In the genomic region with DNA sequence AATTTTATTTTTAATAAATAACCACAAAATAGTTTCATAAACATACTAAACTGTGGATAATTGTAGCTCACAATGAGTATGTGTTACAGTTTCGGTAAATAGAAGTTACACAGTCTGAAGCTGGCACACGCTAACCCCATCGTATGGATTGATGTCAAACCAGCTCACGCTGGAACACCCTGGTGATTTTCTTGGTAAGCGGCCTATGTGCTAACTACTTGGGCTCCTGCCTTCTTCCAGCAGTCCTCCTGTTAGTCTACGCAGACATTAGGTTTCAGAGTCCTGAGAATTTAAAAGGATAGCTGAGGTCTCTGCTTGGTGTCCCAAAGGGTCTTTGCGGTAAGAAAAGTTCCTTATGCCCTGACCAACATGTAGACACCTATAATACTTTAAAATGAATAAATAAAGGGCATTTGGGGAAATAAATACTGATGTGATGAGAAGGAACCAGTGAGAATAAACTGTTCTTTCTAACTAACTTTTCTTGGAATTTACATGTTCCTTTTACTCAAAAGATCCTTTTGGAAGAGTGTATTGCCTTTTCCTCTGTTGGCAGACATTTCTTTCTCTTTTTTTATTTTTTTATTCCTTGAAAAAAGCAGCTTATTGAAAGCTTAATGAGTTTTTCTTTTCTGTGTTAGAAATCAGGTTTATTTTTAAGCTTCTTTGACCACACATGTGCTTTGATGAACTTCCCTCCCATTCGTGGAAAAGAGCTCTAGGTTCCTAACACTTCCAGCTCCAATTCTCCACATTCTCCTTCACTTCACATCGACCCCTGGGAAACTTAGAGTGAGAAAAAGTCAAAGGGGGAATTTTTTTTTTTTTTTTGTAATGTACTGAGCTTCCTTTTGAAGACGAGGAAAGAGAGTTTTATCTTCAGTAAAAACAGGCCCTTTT, we compare ENCODE assay signal across 8 cellular contexts.
DNase-seq lines count a peak whose midpoint lies in the region; ATAC-seq and TF ChIP-seq lines count a peak whose summit lies in the region.
"Had no signal": no experiment of that assay in that cellular context is flagged by ENCODE, and none has a peak within 500 bp of the region (broad histone marks: within the 10 kb centered on the region; RNA-seq: fewer than 3 reads in every experiment).

No MANE protein-coding gene starts in this region.

- TF ChIP-seq CTCF in RWPE2 (IDR thresholded peaks at IDR 0.05; ENCODE audit: poor library complexity, severe bottlenecking): no peak
- TF ChIP-seq CTCF in fibroblast of mammary gland (conservative IDR thresholded peaks at IDR 0.05; ENCODE audit: control insufficient read depth, insufficient read depth, low read depth, low read length): no peak
- TF ChIP-seq CTCF in neural progenitor cell (IDR thresholded peaks at IDR 0.05): no peak
- no peak for TF ChIP-seq CTCF in transverse colon (IDR thresholded peaks at IDR 0.05)

- peaks cover 7% of the 10 kb centered on the region for H3K36me3 Mint-ChIP-seq in neural progenitor cell
- H3K36me3 Mint-ChIP-seq in natural killer cell treated with Interleukin-12 subunit alpha and Interleukin-12 subunit beta and Interleukin-15 and Interleukin-18, amount 100 ng/mL, for 72 hours: no peaks in the 10 kb centered on the region

- in situ Hi-C loops in transverse colon (cut with MboI; ENCODE audit: low pct_ligation_motif_present in 1 of 4, low pct_unique_long_range_greater_than_20kb in 1 of 4, low sequenced_read_pairs in 3 of 4): no loop called here

- H3K36me3 ChIP-seq in RWPE2 (ENCODE audit: low read depth) (no peaks in the 10 kb centered on the region), neural progenitor cell (no peaks in the 10 kb centered on the region), transverse colon (no peaks in the 10 kb centered on the region)

- H3F3A ChIP-seq in neural progenitor cell (ENCODE audit: low read depth): peaks cover 2% of the 10 kb centered on the region

- no peaks in the 10 kb centered on the region for H3K27me3 Mint-ChIP-seq in neural progenitor cell (ENCODE audit: insufficient read depth, low read depth)
- H3K27me3 Mint-ChIP-seq in natural killer cell treated with Interleukin-12 subunit alpha and Interleukin-12 subunit beta and Interleukin-15 and Interleukin-18, amount 100 ng/mL, for 72 hours: no peaks in the 10 kb centered on the region

- no peak overlapping the region for H2AFZ ChIP-seq in neural progenitor cell (replicated peaks)

- peaks cover 31% of the 10 kb centered on the region for H3K4me1 Mint-ChIP-seq in neural progenitor cell
- no peaks in the 10 kb centered on the region for H3K4me1 Mint-ChIP-seq in natural killer cell treated with Interleukin-12 subunit alpha and Interleukin-12 subunit beta and Interleukin-15 and Interleukin-18, amount 100 ng/mL, for 72 hours (ENCODE audit: low read depth in 2 of 2)

- H3K4me3 Mint-ChIP-seq in neural progenitor cell: no peak overlapping the region
- H3K4me3 Mint-ChIP-seq in natural killer cell treated with Interleukin-12 subunit alpha and Interleukin-12 subunit beta and Interleukin-15 and Interleukin-18, amount 100 ng/mL, for 72 hours: no peak overlapping the region

- TF ChIP-seq EP300 in transverse colon (IDR thresholded peaks at IDR 0.05; ENCODE audit: low read depth): no peak

- H3K27ac Mint-ChIP-seq in neural progenitor cell: peak overlapping the region; percentile 74
- H3K27ac Mint-ChIP-seq in natural killer cell treated with Interleukin-12 subunit alpha and Interleukin-12 subunit beta and Interleukin-15 and Interleukin-18, amount 100 ng/mL, for 72 hours: no peak overlapping the region

- 68 to 77% methylated on average over 10 of the region's 10 CpGs for WGBS in transverse colon (ENCODE audit: low coverage in 1 of 2), 2 donors

- H3K9ac ChIP-seq in neural progenitor cell: no peak overlapping the region

- H3K4me1 ChIP-seq in RWPE2 (ENCODE audit: insufficient read depth, poor library complexity, severe bottlenecking) (peaks cover 10% of the 10 kb centered on the region), neural progenitor cell (peaks cover 13% of the 10 kb centered on the region), transverse colon (peaks cover 0 to 4% (median 0%) of the 10 kb centered on the region in 4 donors)

- no peak for DNase-seq in RWPE2 (ENCODE audit: low spot score)
- DNase-seq in fibroblast of mammary gland (ENCODE audit: low read depth): peak; percentile 63
- no peak for DNase-seq in neural progenitor cell (ENCODE audit: low spot score)
- peak; percentile 12 for DNase-seq in transverse colon
- no peak for DNase-seq in activated CD4-positive, alpha-beta T cell treated with anti-CD3 and anti-CD28 coated beads for 48 hours
- no peak for DNase-seq in natural killer cell treated with Interleukin-12 subunit alpha and Interleukin-12 subunit beta and Interleukin-15 and Interleukin-18, amount 100 ng/mL, for 72 hours (ENCODE audit: low spot score)
- DNase-seq: erythroblast had no signal

- H3K9me3 Mint-ChIP-seq in neural progenitor cell: peaks cover 18% of the 10 kb centered on the region
- H3K9me3 Mint-ChIP-seq in natural killer cell treated with Interleukin-12 subunit alpha and Interleukin-12 subunit beta and Interleukin-15 and Interleukin-18, amount 100 ng/mL, for 72 hours: peaks cover 12% of the 10 kb centered on the region

- no peak for TF ChIP-seq POLR2A in transverse colon (IDR thresholded peaks at IDR 0.05)

- no peak overlapping the region for H3K4me2 ChIP-seq in neural progenitor cell

- no peaks in the 10 kb centered on the region for H3K79me2 ChIP-seq in neural progenitor cell (ENCODE audit: low read depth)

- ATAC-seq in RWPE2 (ENCODE audit: low read depth) (no peak), GM21381 (IDR thresholded peaks at IDR 0.05; ENCODE audit: unreplicated experiment) (no peak)
- no peak for ATAC-seq in natural killer cell treated with Interleukin-12 subunit alpha and Interleukin-12 subunit beta and Interleukin-15 and Interleukin-18, amount 100 ng/mL, for 72 hours

- H3K27ac ChIP-seq in RWPE2 (ENCODE audit: poor library complexity, severe bottlenecking) (peak overlapping the region; percentile 78), neural progenitor cell (no peak overlapping the region), transverse colon (peak overlapping the region; percentile 56 to 77 (median 66))

- intact Hi-C loops in transverse colon (cut with DNase I; ENCODE audit: low total_unique reads): no loop called here

- peaks cover 3% of the 10 kb centered on the region for H3K9me3 ChIP-seq in RWPE2 (ENCODE audit: severe bottlenecking)
- H3K9me3 ChIP-seq in neural progenitor cell (ENCODE audit: low read depth): no peaks in the 10 kb centered on the region
- no peaks in the 10 kb centered on the region for H3K9me3 ChIP-seq in transverse colon

- H3K27me3 ChIP-seq in RWPE2 (ENCODE audit: insufficient read depth, poor library complexity, severe bottlenecking) (no peaks in the 10 kb centered on the region), neural progenitor cell (no peaks in the 10 kb centered on the region), transverse colon (no peaks in the 10 kb centered on the region)

- H3K4me3 ChIP-seq in RWPE2 (ENCODE audit: severe bottlenecking): no peak overlapping the region
- H3K4me3 ChIP-seq in fibroblast of mammary gland (ENCODE audit: control insufficient read depth, low read depth, low read length): no peak overlapping the region
- H3K4me3 ChIP-seq in neural progenitor cell: no peak overlapping the region
- no peak overlapping the region for H3K4me3 ChIP-seq in transverse colon

- H4K20me1 ChIP-seq in neural progenitor cell (ENCODE audit: low read depth): no peaks in the 10 kb centered on the region

Comparison
In these comparisons a context has a peak if more than half of its experiments do, and no peak if none do; other contexts are left out.
1. DNase-seq: peak in fibroblast of mammary gland (single experiment) and transverse colon (single experiment); none in RWPE2 (single experiment), neural progenitor cell (single experiment), activated CD4-positive, alpha-beta T cell treated with anti-CD3 and anti-CD28 coated beads for 48 hours (single experiment) and natural killer cell treated with Interleukin-12 subunit alpha and Interleukin-12 subunit beta and Interleukin-15 and Interleukin-18, amount 100 ng/mL, for 72 hours (single experiment).